ENCODE assay signal across 21 cellular contexts in the genomic region with DNA sequence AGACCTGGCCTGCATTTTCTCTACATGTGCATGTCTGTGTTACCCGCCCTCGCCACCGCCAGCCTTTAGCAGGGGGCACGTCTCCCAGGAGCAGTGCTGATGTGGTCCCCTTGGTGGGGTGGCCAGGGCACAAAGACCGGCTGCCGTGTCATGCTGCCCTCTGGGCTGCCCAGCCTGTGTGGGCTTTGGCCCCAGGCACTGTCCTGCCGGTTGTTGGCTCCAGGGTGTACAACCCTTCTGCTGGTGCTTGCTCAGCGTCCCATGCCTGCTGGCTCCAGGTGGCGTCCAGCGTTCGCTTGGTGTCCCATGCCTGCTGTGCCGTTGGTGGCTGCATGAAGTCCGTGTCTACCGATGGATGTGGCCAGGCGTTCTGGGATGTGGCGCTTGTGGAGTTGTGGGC. TPM values are rescaled to one million over a fixed set of nuclear protein-coding genes. Genes with fewer than 3 reads are reported as not detected.
DNase-seq lines count a peak whose midpoint lies in the region; ATAC-seq and TF ChIP-seq lines count a peak whose summit lies in the region.
"Had no signal": no experiment of that assay in that cellular context is flagged by ENCODE, and none has a peak within 500 bp of the region (broad histone marks: within the 10 kb centered on the region; RNA-seq: fewer than 3 reads in every experiment).

No MANE protein-coding gene starts in this region.

- H3K36me3 Mint-ChIP-seq in neural crest cell (ENCODE audit: low read depth) = no peaks in the 10 kb centered on the region

- TF ChIP-seq CTCF in LNCaP clone FGC (IDR thresholded peaks at IDR 0.05; ENCODE audit: control insufficient read depth, extremely low read depth, insufficient read depth) = no peak
- TF ChIP-seq CTCF in breast epithelium (IDR thresholded peaks at IDR 0.05) = no peak
- no peak for TF ChIP-seq CTCF in neural crest cell (conservative IDR thresholded peaks at IDR 0.05)

- H3K9me3 Mint-ChIP-seq in neural crest cell = no peaks in the 10 kb centered on the region
- H3K9me3 Mint-ChIP-seq: activated CD8-positive, alpha-beta T cell treated with anti-CD3 and anti-CD28 coated beads for 36 hours; nephron had no signal

- no peak for TF ChIP-seq POLR2A in breast epithelium (IDR thresholded peaks at IDR 0.05)

- H3K4me3 ChIP-seq in LNCaP clone FGC (ENCODE audit: low read depth, low read length) (peak overlapping the region; percentile 65), breast epithelium (no peak overlapping the region)
- H3K4me3 ChIP-seq: psoas muscle had no signal

- peaks cover 8 to 45% of the 10 kb centered on the region in 2 donors for H3K4me1 ChIP-seq in breast epithelium

- H3K27ac ChIP-seq in breast epithelium = peak overlapping the region; percentile 80 to 88
- H3K27ac ChIP-seq: psoas muscle had no signal

- no peaks in the 10 kb centered on the region for H3K27me3 ChIP-seq in breast epithelium
- H3K27me3 ChIP-seq: vagina had no signal

- no peaks in the 10 kb centered on the region for H3K27me3 Mint-ChIP-seq in neural crest cell (ENCODE audit: low read depth)

- H3K4me1 Mint-ChIP-seq in neural crest cell = peaks cover 51% of the 10 kb centered on the region

- H3K4me3 Mint-ChIP-seq in neural crest cell = peak overlapping the region; percentile 71
- H3K4me3 Mint-ChIP-seq: activated CD8-positive, alpha-beta T cell treated with anti-CD3 and anti-CD28 coated beads for 36 hours had no signal

- H3K36me3 ChIP-seq in breast epithelium = no peaks in the 10 kb centered on the region
- H3K36me3 ChIP-seq: vagina had no signal

- no peak for DNase-seq in LNCaP clone FGC (ENCODE audit: low read depth)
- no peak for DNase-seq in breast epithelium (ENCODE audit: low spot score in 2 of 2)
- DNase-seq in neural crest cell (ENCODE audit: low read depth, low spot score) = no peak
- peak; percentile 10 for DNase-seq in superior temporal gyrus (ENCODE audit: extremely low spot score)
- no peak for DNase-seq in activated naive CD4-positive, alpha-beta T cell (lab: John Stamatoyannopoulos, UW)
- DNase-seq in DMS114 treated with DMSO at 0.1 percent for 48 hours (lab: John Stamatoyannopoulos, UW; ENCODE audit: unreplicated experiment) = no peak
- DNase-seq: activated CD4-positive, CD25-positive, alpha-beta regulatory T cell treated with anti-CD3 and anti-CD28 coated beads, Interleukin-2, amount 50 U/mL, for 72 hours; activated CD8-positive, alpha-beta T cell treated with anti-CD3 and anti-CD28 coated beads for 36 hours; activated gamma-delta T cell treated with Interleukin-2 at 50 U/mL for 16 hours; activated T-cell treated with anti-CD3 and anti-CD28 coated beads for 4 hours; dermis blood vessel endothelial cell; KG1; left colon; NCI-H187; NCI-H748 treated with DMSO at 0.1 percent for 48 hours; stimulated activated CD4-positive, alpha-beta T cell treated with anti-CD3 and anti-CD28 coated beads, Interleukin-12 subunit alpha, Interleukin-12 subunit beta, amount 100 ng/mL, for 4 hours; stimulated activated CD4-positive, alpha-beta T cell treated with anti-CD3 and anti-CD28 coated beads, Interleukin-4, amount 100 ng/mL, for 4 hours had no signal

- H3K9me3 ChIP-seq in breast epithelium = no peaks in the 10 kb centered on the region
- H3K9me3 ChIP-seq: psoas muscle, vagina had no signal

- no peak overlapping the region for H3K27ac Mint-ChIP-seq in neural crest cell (ENCODE audit: unreplicated experiment)
- H3K27ac Mint-ChIP-seq: activated CD8-positive, alpha-beta T cell treated with anti-CD3 and anti-CD28 coated beads for 36 hours; nephron had no signal

- no peak for ATAC-seq in HG02884 (IDR thresholded peaks at IDR 0.05; ENCODE audit: unreplicated experiment)
- ATAC-seq: activated CD8-positive, alpha-beta T cell treated with anti-CD3 and anti-CD28 coated beads for 36 hours; psoas muscle had no signal

- intact Hi-C loops in breast epithelium (cut with DNase I; ENCODE audit: low total_unique reads) = no loop called here

RNA-seq across cellular contexts. Expression of a gene that starts 4.1 kb away (rescaled TPM):
- total RNA-seq in breast epithelium = 10 to 100 TPM; 21.0 to 47.0 (median 37.6) TPM
- total RNA-seq in neural crest cell = 47.5 and 53.6 TPM in 2 replicates

RNA-seq across cellular contexts. Expression of a gene that starts 47.5 kb away (rescaled TPM):
- total RNA-seq in breast epithelium (10 to 100 TPM; 18.6 to 30.2 (median 27.7) TPM), neural crest cell (32.7 and 33.2 TPM in 2 replicates)
